30 cellular contexts compared by ENCODE assay signal in the genomic region with DNA sequence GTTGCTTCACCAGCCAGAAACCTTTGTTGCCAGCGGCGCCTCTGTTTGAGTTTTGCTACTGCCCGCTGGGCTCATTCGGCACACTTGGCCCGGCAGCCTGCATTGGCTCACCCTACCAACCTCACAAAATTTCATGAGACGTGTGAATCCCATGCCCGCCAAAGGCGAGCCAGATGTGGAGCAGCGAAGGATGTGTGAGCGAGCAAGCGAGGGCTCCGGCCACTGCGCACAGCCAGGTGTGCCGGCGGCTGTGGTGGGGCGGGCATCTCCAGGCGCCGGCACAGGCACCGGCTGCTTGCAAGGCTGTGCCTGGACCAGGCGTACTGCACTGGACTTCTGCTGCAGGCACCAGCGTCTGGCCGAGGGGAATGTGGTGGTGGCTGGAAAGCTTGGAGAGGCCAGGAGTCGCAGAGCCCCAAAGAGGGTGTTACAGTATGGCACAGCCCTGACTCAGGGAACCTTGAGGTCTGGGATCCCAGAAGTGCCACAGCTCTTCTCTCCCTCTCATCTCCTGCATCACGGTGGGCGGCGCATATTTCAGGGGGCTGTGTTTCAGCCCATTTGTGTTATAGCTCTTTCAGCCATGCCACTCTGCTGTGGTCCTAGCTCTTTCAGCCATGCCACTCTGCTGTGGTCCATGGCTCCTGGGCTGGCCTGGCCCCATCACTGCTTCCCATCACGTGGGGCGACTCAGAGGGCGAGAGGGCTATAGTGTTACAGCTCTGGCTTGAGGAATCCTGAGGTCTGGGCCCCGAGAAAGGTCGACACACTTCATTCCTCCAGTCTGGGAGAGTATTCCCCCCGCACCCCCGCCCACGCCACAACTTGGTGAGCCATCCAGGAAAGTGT.
"Had no signal": no experiment of that assay in that cellular context is flagged by ENCODE, and none has a peak within 500 bp of the region (broad histone marks: within the 10 kb centered on the region; RNA-seq: fewer than 3 reads in every experiment).

No MANE protein-coding gene starts in this region.

- H3K4me3 ChIP-seq: body of pancreas, cardiac muscle cell, coronary artery, gastrocnemius medialis, neural progenitor cell, right lobe of liver, skin epidermis, thoracic aorta, vagina had no signal

- ATAC-seq: activated CD4-positive, alpha-beta T cell treated with anti-CD3 and anti-CD28 coated beads for 36 hours; activated T-cell treated with anti-CD3 and anti-CD28 coated beads, Interleukin-2, amount 50 U/mL, for 72 hours; body of pancreas; effector memory CD8-positive, alpha-beta T cell; gastrocnemius medialis; left colon; natural killer cell; stimulated activated effector memory CD8-positive, alpha-beta T cell treated with anti-CD3 and anti-CD28 coated beads, Interleukin-12 subunit alpha, Interleukin-12 subunit beta, amount 100 ng/mL, for 72 hours; T-cell had no signal

- H3K4me1 Mint-ChIP-seq: activated CD4-positive, alpha-beta T cell treated with anti-CD3 and anti-CD28 coated beads for 36 hours; natural killer cell; neural progenitor cell; stimulated activated effector memory CD8-positive, alpha-beta T cell treated with anti-CD3 and anti-CD28 coated beads, Interleukin-12 subunit alpha, Interleukin-12 subunit beta, amount 100 ng/mL, for 72 hours; T-cell had no signal

- H3K27me3 Mint-ChIP-seq: activated CD4-positive, alpha-beta T cell treated with anti-CD3 and anti-CD28 coated beads for 36 hours; activated naive CD8-positive, alpha-beta T cell; effector memory CD8-positive, alpha-beta T cell; stimulated activated naive CD8-positive, alpha-beta T cell treated with anti-CD3 and anti-CD28 coated beads, Interleukin-15, Interleukin-2, amounts not matched to agents 100 ng/mL and 50 ng/mL, for 24 hours; T-cell; type B pancreatic cell had no signal

- H3K36me3 Mint-ChIP-seq: activated naive CD8-positive, alpha-beta T cell; natural killer cell; neural progenitor cell; stimulated activated effector memory CD8-positive, alpha-beta T cell treated with anti-CD3 and anti-CD28 coated beads, Interleukin-12 subunit alpha, Interleukin-12 subunit beta, amount 100 ng/mL, for 72 hours; T-cell; type B pancreatic cell had no signal

- H3K4me3 Mint-ChIP-seq: activated CD4-positive, alpha-beta T cell treated with anti-CD3 and anti-CD28 coated beads for 36 hours; activated naive CD8-positive, alpha-beta T cell; activated T-cell treated with anti-CD3 and anti-CD28 coated beads, Interleukin-2, amount 50 U/mL, for 72 hours; effector memory CD8-positive, alpha-beta T cell; natural killer cell; neural progenitor cell; stimulated activated effector memory CD8-positive, alpha-beta T cell treated with anti-CD3 and anti-CD28 coated beads, Interleukin-12 subunit alpha, Interleukin-12 subunit beta, amount 100 ng/mL, for 72 hours; stimulated activated naive CD8-positive, alpha-beta T cell treated with anti-CD3 and anti-CD28 coated beads, Interleukin-15, Interleukin-2, amounts not matched to agents 100 ng/mL and 50 ng/mL, for 24 hours; T-cell; type B pancreatic cell had no signal

- H3K9me3 ChIP-seq: body of pancreas, gastrocnemius medialis, right lobe of liver, thoracic aorta, vagina had no signal

- H3K27ac ChIP-seq: body of pancreas, cardiac muscle cell, coronary artery, gastrocnemius medialis, neural progenitor cell, right lobe of liver, skin epidermis, thoracic aorta, vagina had no signal

- DNase-seq: activated CD4-positive, alpha-beta T cell treated with anti-CD3 and anti-CD28 coated beads for 36 hours; activated CD4-positive, CD25-positive, alpha-beta regulatory T cell; activated naive CD4-positive, alpha-beta T cell; activated T-cell treated with anti-CD3 and anti-CD28 coated beads for 4 hours; activated T-cell treated with anti-CD3 and anti-CD28 coated beads, Interleukin-2, amount 50 U/mL, for 72 hours; anterior cingulate cortex; body of pancreas; cerebellar nuclear complex; effector memory CD8-positive, alpha-beta T cell; erythroblast; gastrocnemius medialis; glutamatergic neuron; hippocampal formation; left colon; mesenchymal stem cell; natural killer cell; stimulated activated CD4-positive, alpha-beta T cell treated with anti-CD3 and anti-CD28 coated beads, Interleukin-12 subunit alpha, Interleukin-12 subunit beta, amount 100 ng/mL, for 4 hours; stimulated activated CD4-positive, alpha-beta T cell treated with anti-CD3 and anti-CD28 coated beads, Interleukin-4, amount 100 ng/mL, for 24 hours; T-cell had no signal

- H3K9me3 Mint-ChIP-seq: effector memory CD8-positive, alpha-beta T cell; type B pancreatic cell had no signal

- H3K27ac Mint-ChIP-seq: activated CD4-positive, alpha-beta T cell treated with anti-CD3 and anti-CD28 coated beads for 36 hours; activated naive CD8-positive, alpha-beta T cell; activated T-cell treated with anti-CD3 and anti-CD28 coated beads, Interleukin-2, amount 50 U/mL, for 72 hours; effector memory CD8-positive, alpha-beta T cell; natural killer cell; neural progenitor cell; stimulated activated effector memory CD8-positive, alpha-beta T cell treated with anti-CD3 and anti-CD28 coated beads, Interleukin-12 subunit alpha, Interleukin-12 subunit beta, amount 100 ng/mL, for 72 hours; stimulated activated naive CD8-positive, alpha-beta T cell treated with anti-CD3 and anti-CD28 coated beads, Interleukin-15, Interleukin-2, amounts not matched to agents 100 ng/mL and 50 ng/mL, for 24 hours; T-cell; type B pancreatic cell had no signal

- H3K4me2 ChIP-seq: neural progenitor cell had no signal

- H3K9ac ChIP-seq: neural progenitor cell had no signal

- H3K4me1 ChIP-seq: body of pancreas, gastrocnemius medialis, neural progenitor cell, right lobe of liver, vagina had no signal

- H3K27me3 ChIP-seq: body of pancreas, cardiac muscle cell, gastrocnemius medialis, neural progenitor cell, right lobe of liver, vagina had no signal

- H3K36me3 ChIP-seq: cardiac muscle cell, gastrocnemius medialis, neural progenitor cell, right lobe of liver, thoracic aorta, vagina had no signal

- H2AFZ ChIP-seq: neural progenitor cell had no signal
